Comparison of ENCODE assay signal across 8 cellular contexts in genomic region chr13:28494537-28494860, GRCh38. TPM values are rescaled to one million over a fixed set of nuclear protein-coding genes. Genes with fewer than 3 reads are reported as not detected.
DNase-seq lines count a peak whose midpoint lies in the region; ATAC-seq, FAIRE-seq and TF ChIP-seq lines count a peak whose summit lies in the region.

No MANE protein-coding gene starts in this region.

- no peaks in the 10 kb centered on the region for H3K9me3 ChIP-seq in liver (ENCODE audit: control insufficient read depth in 4 of 4, low read length in 3 of 4)
- no peaks in the 10 kb centered on the region for H3K9me3 ChIP-seq in HepG2 (ENCODE audit: low read length)
- no peaks in the 10 kb centered on the region for H3K9me3 ChIP-seq in ascending aorta
- H3K9me3 ChIP-seq in lung (ENCODE audit: control insufficient read depth in 2 of 2, insufficient read depth in 1 of 2, low read length in 1 of 2) = peaks cover 0 to 1% of the 10 kb centered on the region in 2 donors

- no peak for TF ChIP-seq EP300 in HepG2 (IDR thresholded peaks at IDR 0.05; ENCODE audit: low read depth in 2 of 2, low read length in 2 of 2)
- no peak for TF ChIP-seq EP300 in HepG2 (CRISPR knock-in tag; IDR thresholded peaks at IDR 0.05; ENCODE audit: borderline replicate concordance)

- no peak for ATAC-seq in HepG2
- peak; percentile 42 for ATAC-seq in lung (ENCODE audit: insufficient read depth, low FRiP score)
- ATAC-seq in HG02588 (IDR thresholded peaks at IDR 0.05; ENCODE audit: unreplicated experiment) = no peak

- H3K27me3 ChIP-seq in liver (ENCODE audit: control insufficient read depth in 4 of 4, insufficient read depth in 4 of 4, low read length in 3 of 4) = peaks cover 0 to 27% (median 10%) of the 10 kb centered on the region in 4 donors
- H3K27me3 ChIP-seq in HepG2 (ENCODE audit: control insufficient read depth in 1 of 2, insufficient read depth in 2 of 2, low read length in 2 of 2) = peaks cover 2 to 49% of the 10 kb centered on the region in 2 experiments; a peak in 4 of 5 replicates
- H3K27me3 ChIP-seq in ascending aorta = peaks cover 5% of the 10 kb centered on the region
- peaks cover 6% of the 10 kb centered on the region for H3K27me3 ChIP-seq in lung (ENCODE audit: control insufficient read depth, insufficient read depth)

- no peak for TF ChIP-seq POLR2A in HepG2 (IDR thresholded peaks at IDR 0.05; ENCODE audit: insufficient read depth in 1 of 2, low read depth in 2 of 2, low read length in 2 of 2)

- H3K4me1 ChIP-seq in liver (ENCODE audit: control insufficient read depth in 4 of 4, insufficient read depth in 4 of 4, low read length in 3 of 4) (peaks cover 14 to 21% (median 18%) of the 10 kb centered on the region in 4 donors), HepG2 (ENCODE audit: insufficient read depth, low read length) (no peaks in the 10 kb centered on the region), ascending aorta (peaks cover 11 to 18% of the 10 kb centered on the region in 2 donors), lung (ENCODE audit: control insufficient read depth in 2 of 2, insufficient read depth in 2 of 2, low read length in 2 of 2) (peaks cover 0 to 10% of the 10 kb centered on the region in 2 donors), urinary bladder (ENCODE audit: insufficient read depth) (peaks cover 3% of the 10 kb centered on the region)

- in situ Hi-C loops in HepG2 (cut with HindIII; ENCODE audit: extremely low pct_ligation_motif_present, low pct_unique_long_range_greater_than_20kb) = no loop called here

- TF ChIP-seq RAD21 in liver (IDR thresholded peaks at IDR 0.05) = no peak
- no peak for TF ChIP-seq RAD21 in HepG2 (CRISPR knock-in tag; IDR thresholded peaks at IDR 0.05)

- CTCF ChIA-PET in HepG2 (lab: Yijun Ruan, JAX; ENCODE audit: low intra/inter-chr PET ratio, low total read pairs) = no interaction called here

- 2% methylated on average over 33 of the region's 33 CpGs for WGBS in liver
- 58% methylated on average over 10 of the region's 33 CpGs for WGBS in HepG2 (ENCODE audit: low lambda C conversion rate)
- 1% methylated on average over 28 to 33 of the region's 33 CpGs for WGBS in lung, 2 donors
- WGBS in urinary bladder = under 1% methylated on average over 33 of the region's 33 CpGs

- H3K27ac ChIP-seq in liver (ENCODE audit: low read depth in 1 of 2, low read length in 2 of 2) = peak overlapping the region; percentile 68 to 75
- H3K27ac ChIP-seq in HepG2 (ENCODE audit: extremely low read length, insufficient read depth, low read length) = no peak overlapping the region
- peak overlapping the region in 1 of 2 donors; percentile 40 for H3K27ac ChIP-seq in ascending aorta
- peak overlapping the region; percentile 79 to 91 for H3K27ac ChIP-seq in lung (ENCODE audit: low read depth in 1 of 2, low read length in 1 of 2)
- no peak overlapping the region for H3K27ac ChIP-seq in urinary bladder (ENCODE audit: low read depth)

- H3K4me2 ChIP-seq in HepG2 (ENCODE audit: low read depth, low read length) = no peak overlapping the region

- no TSS peak for BruUV-seq in HepG2 (replicated peaks; lab: Mats Ljungman, UMichigan)

- DNase-seq in HepG2 (ENCODE audit: low spot score) = no peak
- no peak for DNase-seq in ascending aorta (ENCODE audit: low spot score in 2 of 2)
- no peak for DNase-seq in lung (ENCODE audit: low spot score)
- DNase-seq in NCI-H1417 (lab: John Stamatoyannopoulos, UW) = no peak
- no peak for DNase-seq in kidney glomerular epithelial cell (lab: John Stamatoyannopoulos, UW)

- FAIRE-seq in HepG2 (lab: Jason Lieb, UNC) = no peak

- H4K20me1 ChIP-seq in HepG2 (ENCODE audit: insufficient read depth, low read length) = no peaks in the 10 kb centered on the region

- no peaks in the 10 kb centered on the region for H3K36me3 ChIP-seq in liver (ENCODE audit: control insufficient read depth in 4 of 4, insufficient read depth in 3 of 4, low read depth in 1 of 4, low read length in 3 of 4)
- H3K36me3 ChIP-seq in HepG2 (replicated peaks in 1 of 2; ENCODE audit: control insufficient read depth in 1 of 2, insufficient read depth in 2 of 2, low read length in 2 of 2) = no peaks in the 10 kb centered on the region
- H3K36me3 ChIP-seq in ascending aorta = no peaks in the 10 kb centered on the region
- no peaks in the 10 kb centered on the region for H3K36me3 ChIP-seq in lung (ENCODE audit: control insufficient read depth in 2 of 2, insufficient read depth in 2 of 2, low read length in 2 of 2)
- no peaks in the 10 kb centered on the region for H3K36me3 ChIP-seq in urinary bladder (ENCODE audit: insufficient read depth)

- no peaks in the 10 kb centered on the region for H3K79me2 ChIP-seq in HepG2 (ENCODE audit: insufficient read depth, low read length)

- H3K9ac ChIP-seq in liver (ENCODE audit: low read depth in 1 of 2, low read length in 2 of 2) = no peak overlapping the region
- H3K9ac ChIP-seq in HepG2 (ENCODE audit: insufficient read depth, low read depth, low read length) = no peak overlapping the region

- H2AFZ ChIP-seq in HepG2 (ENCODE audit: low read length) = no peak overlapping the region

- intact Hi-C loops in HepG2 (cut with micrococcal nuclease; ENCODE audit: unreplicated experiment) (no loop called here), ascending aorta (cut with DNase I) (no loop called here)

- H3K4me3 ChIP-seq in liver (ENCODE audit: low read depth in 1 of 3, low read length in 3 of 3) = peak overlapping the region in 2 of 3 donors; percentile 45 to 52
- no peak overlapping the region for H3K4me3 ChIP-seq in HepG2 (replicated peaks in 1 of 3; ENCODE audit: insufficient read depth in 1 of 3, low read depth in 2 of 3, low read length in 3 of 3)
- peak overlapping the region; percentile 63 to 68 for H3K4me3 ChIP-seq in ascending aorta
- H3K4me3 ChIP-seq in lung = peak overlapping the region; percentile 73
- H3K4me3 ChIP-seq in urinary bladder (ENCODE audit: low read depth, low read length) = peak overlapping the region; percentile 51

- TF ChIP-seq CTCF in liver (IDR thresholded peaks at IDR 0.05; ENCODE audit: low read depth, low read length, missing input control) (no peak), HepG2 (CRISPR knock-in tag; IDR thresholded peaks at IDR 0.05) (no peak), ascending aorta (IDR thresholded peaks at IDR 0.05) (no peak), lung (IDR thresholded peaks at IDR 0.05; ENCODE audit: control extremely low read depth, extremely low read depth) (no peak)

- POLR2A ChIA-PET in HepG2 (lab: Yijun Ruan, JAX) = no interaction called here

TF ChIP-seq in liver, 16 proteins besides CTCF, POLR2A, EP300 and RAD21:
- TF ChIP-seq JUND (IDR thresholded peaks at IDR 0.05) (no peak), YY1 (IDR thresholded peaks at IDR 0.05) (no peak), HNF4A (conservative IDR thresholded peaks at IDR 0.05) (no peak), TAF1 (conservative IDR thresholded peaks at IDR 0.05) (no peak), FOXA1 (IDR thresholded peaks at IDR 0.05) (no peak)

TF ChIP-seq in HepG2, 621 proteins besides CTCF, POLR2A, EP300 and RAD21 (continues in another document):
- TF ChIP-seq ZNF276 (CRISPR knock-in tag; IDR thresholded peaks at IDR 0.05; ENCODE audit: low read depth) (no peak), ZNF430 (CRISPR knock-in tag; IDR thresholded peaks at IDR 0.05) (no peak), ZNF496 (CRISPR knock-in tag; IDR thresholded peaks at IDR 0.05; ENCODE audit: insufficient replicate concordance) (no peak)

RNA-seq across cellular contexts. Expression of gene FLT1, which starts 0.4 kb away (rescaled TPM):
- total RNA-seq in liver (10 to 100 TPM; 11.4 to 19.7 TPM), HepG2 (2016; rRNA removed; fragmentation: Illumina TruSeq; extraction: Trizol) (0.02 TPM in 1 of 2 replicates, not detected in the other), ascending aorta (46.0 TPM), lung (10 to 100 TPM; 36.3 to 71.3 TPM), urinary bladder (37.5 TPM)
- polyA plus RNA-seq in liver (1 to 10 TPM; 4.1 to 7.1 TPM), HepG2 (2011; rRNA removed) (not detected in 2 replicates), lung (10 to 100 TPM in 1 of 2 donors, 1 to 10 TPM in 1; 4.7 to 48.1 TPM), urinary bladder (20.3 TPM)
- total RNA-seq in HepG2 (2016; cell fraction: cytosol; rRNA removed; fragmentation: Illumina TruSeq; extraction: Trizol; ENCODE audit: low read depth) = not detected in 2 replicates
- total RNA-seq in HepG2 (2016; cell fraction: insoluble cytoplasmic fraction; rRNA removed; fragmentation: Illumina TruSeq; extraction: Trizol) = not detected in 2 replicates
- not detected in 2 replicates for total RNA-seq in HepG2 (2016; cell fraction: membrane; rRNA removed; fragmentation: Illumina TruSeq; extraction: Trizol)
- not detected in 2 replicates for total RNA-seq in HepG2 (2016; cell fraction: nucleus; rRNA removed; fragmentation: Illumina TruSeq; extraction: Trizol)
- polyA plus RNA-seq in HepG2 (2011; cell fraction: cytosol; rRNA removed) = 0.03 TPM in 1 of 2 replicates, not detected in the other
- not detected in 2 replicates for polyA plus RNA-seq in HepG2 (2011; cell fraction: nucleus; rRNA removed)
- polyA plus RNA-seq in HepG2 (2012) = not detected in 2 replicates
- polyA plus RNA-seq in HepG2 (2016; cell fraction: cytosol; fragmentation: Illumina TruSeq; extraction: Trizol; ENCODE audit: low read depth) = not detected in 2 replicates
- polyA plus RNA-seq in HepG2 (2016; cell fraction: insoluble cytoplasmic fraction; fragmentation: Illumina TruSeq; extraction: Trizol; ENCODE audit: low read depth) = not detected in 2 replicates
- polyA plus RNA-seq in HepG2 (2016; cell fraction: membrane; fragmentation: Illumina TruSeq; extraction: Trizol; ENCODE audit: low read depth) = not detected in 2 replicates
- polyA plus RNA-seq in HepG2 (2016; cell fraction: nucleus; fragmentation: Illumina TruSeq; extraction: Trizol; ENCODE audit: insufficient read depth, low read depth) = not detected in 2 replicates
- polyA minus RNA-seq in HepG2 (2011; rRNA and poly(A)+ RNA removed; ENCODE audit: low replicate concordance) = not detected in 2 replicates
- not detected in 2 replicates for polyA minus RNA-seq in HepG2 (2011; cell fraction: cytosol; rRNA and poly(A)+ RNA removed)
- polyA minus RNA-seq in HepG2 (2011; cell fraction: nucleus; rRNA and poly(A)+ RNA removed) = not detected in 2 replicates

Comparison
In these comparisons a context has a peak if more than half of its experiments do, and no peak if none do; other contexts are left out.
1. H3K27ac ChIP-seq: peak in liver (2 of 2) and lung (2 of 2); none in HepG2 (single experiment) and urinary bladder (single experiment).
2. H3K4me3 ChIP-seq: peak in liver (2 of 3), ascending aorta (2 of 2), lung (single experiment) and urinary bladder (single experiment); none in HepG2 (0 of 3).
3. RNA of gene FLT1, which starts 0.4 kb away (total RNA-seq): 36.3 to 71.3 TPM in lung, 46.0 TPM in ascending aorta (single experiment), 37.5 TPM in urinary bladder (single experiment) and 11.4 to 19.7 TPM in liver; 0.02 TPM in HepG2; every median in the first group is over 10 times any median in the second.